ENCODE assay signal across 15 cellular contexts in the genomic region with DNA sequence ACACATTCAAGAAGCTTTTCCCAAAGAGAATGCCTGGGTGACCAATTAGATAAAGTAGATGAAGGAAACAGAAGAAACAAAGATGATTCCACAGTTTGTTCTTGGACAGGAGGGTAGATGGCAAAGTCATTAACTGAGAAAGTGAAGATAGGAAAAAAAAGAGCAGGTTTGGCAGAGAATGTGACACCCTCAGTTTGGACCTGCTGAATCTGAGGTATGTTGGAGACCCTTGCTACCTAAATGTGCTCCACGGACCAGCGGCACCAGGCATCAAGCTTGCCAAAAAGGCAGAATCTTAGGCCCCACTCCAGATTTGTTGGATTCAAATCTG. TPM values are rescaled to one million over a fixed set of nuclear protein-coding genes. Genes with fewer than 3 reads are reported as not detected.
DNase-seq lines count a peak whose midpoint lies in the region; ATAC-seq and TF ChIP-seq lines count a peak whose summit lies in the region.
"Had no signal": no experiment of that assay in that cellular context is flagged by ENCODE, and none has a peak within 500 bp of the region (broad histone marks: within the 10 kb centered on the region; RNA-seq: fewer than 3 reads in every experiment).

No MANE protein-coding gene starts in this region.

- H3K36me3 ChIP-seq in RWPE2 (ENCODE audit: low read depth) (no peaks in the 10 kb centered on the region), lung (ENCODE audit: control insufficient read depth in 2 of 2, insufficient read depth in 2 of 2, low read length in 2 of 2) (no peaks in the 10 kb centered on the region), suprapubic skin (no peaks in the 10 kb centered on the region)

- no peaks in the 10 kb centered on the region for H3K27me3 ChIP-seq in RWPE2 (ENCODE audit: insufficient read depth, poor library complexity, severe bottlenecking)
- H3K27me3 ChIP-seq in lung (ENCODE audit: control insufficient read depth, insufficient read depth), result no peaks in the 10 kb centered on the region
- H3K27me3 ChIP-seq in suprapubic skin, result no peaks in the 10 kb centered on the region
- H3K27me3 ChIP-seq: BLaER1 treated with 17β-estradiol and CSF1 and Interleukin-3, amounts not matched to agents 10 nM and 100 nM had no signal

- H3K4me1 Mint-ChIP-seq in endothelial cell (ENCODE audit: unreplicated experiment), result peaks cover 78% of the 10 kb centered on the region

- peaks cover 4% of the 10 kb centered on the region for H3K27me3 Mint-ChIP-seq in endothelial cell (ENCODE audit: unreplicated experiment)
- H3K27me3 Mint-ChIP-seq: activated naive CD8-positive, alpha-beta T cell treated with anti-CD3 and anti-CD28 coated beads for 36 hours had no signal

- TF ChIP-seq CTCF in RWPE2 (IDR thresholded peaks at IDR 0.05; ENCODE audit: poor library complexity, severe bottlenecking) (no peak), endothelial cell (IDR thresholded peaks at IDR 0.05; ENCODE audit: unreplicated experiment) (no peak), lung (IDR thresholded peaks at IDR 0.05; ENCODE audit: control extremely low read depth, extremely low read depth) (no peak), suprapubic skin (IDR thresholded peaks at IDR 0.05) (no peak)

- H3K9me3 ChIP-seq in RWPE2 (ENCODE audit: severe bottlenecking) (no peaks in the 10 kb centered on the region), lung (ENCODE audit: control insufficient read depth in 2 of 2, insufficient read depth in 1 of 2, low read length in 1 of 2) (no peaks in the 10 kb centered on the region), suprapubic skin (no peaks in the 10 kb centered on the region)
- H3K9me3 ChIP-seq: BLaER1 treated with 17β-estradiol and CSF1 and Interleukin-3, amounts not matched to agents 10 nM and 100 nM had no signal

- H3K27ac ChIP-seq in RWPE2 (ENCODE audit: poor library complexity, severe bottlenecking), result peak overlapping the region; percentile 19
- peak overlapping the region; percentile 10 to 30 for H3K27ac ChIP-seq in lung (ENCODE audit: low read depth in 1 of 2, low read length in 1 of 2)
- peak overlapping the region; percentile 51 for H3K27ac ChIP-seq in suprapubic skin
- H3K27ac ChIP-seq in caudate nucleus (ENCODE audit: low read depth, low read length), result no peak overlapping the region
- H3K27ac ChIP-seq: BLaER1 treated with 17β-estradiol and CSF1 and Interleukin-3, amounts not matched to agents 10 nM and 100 nM had no signal

- H3K4me3 Mint-ChIP-seq in endothelial cell (ENCODE audit: unreplicated experiment), result no peak overlapping the region
- H3K4me3 Mint-ChIP-seq: activated naive CD8-positive, alpha-beta T cell treated with anti-CD3 and anti-CD28 coated beads for 36 hours had no signal

- no peaks in the 10 kb centered on the region for H3K4me1 ChIP-seq in RWPE2 (ENCODE audit: insufficient read depth, poor library complexity, severe bottlenecking)
- H3K4me1 ChIP-seq in lung (ENCODE audit: control insufficient read depth in 2 of 2, insufficient read depth in 2 of 2, low read length in 2 of 2), result peaks cover 4 to 5% of the 10 kb centered on the region in 2 donors
- H3K4me1 ChIP-seq in suprapubic skin, result peaks cover 34% of the 10 kb centered on the region

- DNase-seq in RWPE2 (ENCODE audit: low spot score), result no peak
- no peak for DNase-seq in endothelial cell (ENCODE audit: low spot score)
- DNase-seq in lung (ENCODE audit: low spot score), result no peak
- no peak for DNase-seq in suprapubic skin (ENCODE audit: low spot score in 2 of 2)
- no peak for DNase-seq in NCI-H1105 treated with DMSO at 0.1 percent for 48 hours (lab: John Stamatoyannopoulos, UW)
- no peak for DNase-seq in HT-29 (ENCODE audit: low spot score)
- no peak for DNase-seq in GM03348 (ENCODE audit: low spot score)
- DNase-seq in caudate nucleus (lab: John Stamatoyannopoulos, UW), result no peak
- DNase-seq: activated CD4-positive, alpha-beta T cell treated with anti-CD3 and anti-CD28 coated beads, Interleukin-2, amount 50 U/mL, for 1 hour; activated naive CD8-positive, alpha-beta T cell treated with anti-CD3 and anti-CD28 coated beads for 36 hours; DMS153; NCI-H1930; NCI-H526 treated with DMSO at 0.1 percent for 48 hours; stimulated activated CD4-positive, alpha-beta T cell treated with anti-CD3 and anti-CD28 coated beads, Interleukin-1b, Interleukin-23, amount 100 ng/mL, for 48 hours had no signal

- TF ChIP-seq POLR2A in suprapubic skin (IDR thresholded peaks at IDR 0.05), result no peak

- TF ChIP-seq EP300 in suprapubic skin (IDR thresholded peaks at IDR 0.05), result no peak

- ATAC-seq in RWPE2 (ENCODE audit: low read depth) (peak; percentile 39; the same call in 2 of the 3 replicates), lung (ENCODE audit: insufficient read depth, low FRiP score) (no peak)

- H3K27ac Mint-ChIP-seq in endothelial cell (ENCODE audit: unreplicated experiment), result peak overlapping the region; percentile 38
- H3K27ac Mint-ChIP-seq: activated naive CD8-positive, alpha-beta T cell treated with anti-CD3 and anti-CD28 coated beads for 36 hours had no signal

- H3K36me3 Mint-ChIP-seq in endothelial cell (ENCODE audit: low read depth, unreplicated experiment), result peaks cover 27% of the 10 kb centered on the region
- H3K36me3 Mint-ChIP-seq: activated naive CD8-positive, alpha-beta T cell treated with anti-CD3 and anti-CD28 coated beads for 36 hours had no signal

- WGBS in lung, 2 donors, result 77 to 94% methylated on average over 2 of the region's 2 CpGs
- WGBS in suprapubic skin, result 40% methylated on average over 2 of the region's 2 CpGs

- H3K4me3 ChIP-seq in RWPE2 (ENCODE audit: severe bottlenecking), result peak overlapping the region; percentile 21
- H3K4me3 ChIP-seq in lung, result no peak overlapping the region
- H3K4me3 ChIP-seq in suprapubic skin, result peak overlapping the region; percentile 11
- H3K4me3 ChIP-seq: BLaER1 treated with 17β-estradiol and CSF1 and Interleukin-3, amounts not matched to agents 10 nM and 100 nM had no signal

- no peaks in the 10 kb centered on the region for H3K9me3 Mint-ChIP-seq in endothelial cell (ENCODE audit: unreplicated experiment)
- H3K9me3 Mint-ChIP-seq: activated naive CD8-positive, alpha-beta T cell treated with anti-CD3 and anti-CD28 coated beads for 36 hours had no signal

RNA-seq across cellular contexts. Expression of a gene that starts 49.7 kb away (rescaled TPM):
- 102 TPM for total RNA-seq in endothelial cell (ENCODE audit: unreplicated experiment)
- 10 to 100 TPM; 44.4 to 70.7 TPM for total RNA-seq in lung
- polyA plus RNA-seq in lung, result 10 to 100 TPM; 16.4 to 21.6 TPM
- total RNA-seq in suprapubic skin, result 10 to 100 TPM in 2 of 4 donors, 1 to 10 TPM in 2; 7.1 to 14.2 (median 11.0) TPM
- 29.7 and 35.4 TPM in 2 replicates for total RNA-seq in HT-29 (2014; rRNA removed; shearing (Covaris generic))
